8 cellular contexts compared by ENCODE assay signal in genomic region chr16:66873685-66874055, GRCh38. TPM values are rescaled to one million over a fixed set of nuclear protein-coding genes. Genes with fewer than 3 reads are reported as not detected.
DNase-seq lines count a peak whose midpoint lies in the region; TF ChIP-seq lines count a peak whose summit lies in the region.

No MANE protein-coding gene starts in this region.

- peaks cover 23% of the 10 kb centered on the region for H3K4me1 Mint-ChIP-seq in Calu3 (ENCODE audit: low read depth, unreplicated experiment)

- CTCF ChIA-PET in Calu3 (lab: Charles Lee) = interaction anchor here (0.6 to 2.7 kb wide), 15 partner anchors 8 to 509 kb away, joined by 3 to 28 read pairs (median 4); partner anchors contain the start of genes CA7 and NAE1

- H3K27ac ChIP-seq in MM.1S (ENCODE audit: low read length) (peak overlapping the region; percentile 83; the same call in 1 of the 2 replicates), ascending aorta (peak overlapping the region; percentile 47 to 79), neutrophil (peak overlapping the region; percentile 72)

- H3K4me1 ChIP-seq in MM.1S (ENCODE audit: low read length) (peaks cover 25% of the 10 kb centered on the region), ascending aorta (peaks cover 3 to 4% of the 10 kb centered on the region in 2 donors), neutrophil (ENCODE audit: control insufficient read depth in 1 of 2, insufficient read depth in 1 of 2, low read depth in 1 of 2, low read length in 1 of 2) (peaks cover 17 to 20% of the 10 kb centered on the region in 2 experiments)

- no peak overlapping the region for H2AFZ ChIP-seq in MM.1S (ENCODE audit: low read length)

- H3K9ac ChIP-seq in MM.1S (ENCODE audit: low read length) = no peak overlapping the region

- no peaks in the 10 kb centered on the region for H3K79me2 ChIP-seq in MM.1S (ENCODE audit: low read length)

- no peaks in the 10 kb centered on the region for H3K27me3 Mint-ChIP-seq in Calu3 (ENCODE audit: unreplicated experiment)

- no peaks in the 10 kb centered on the region for H3K9me2 ChIP-seq in MM.1S (replicated peaks; ENCODE audit: insufficient read depth, low read length)

- TF ChIP-seq CTCF in Calu3 (IDR thresholded peaks at IDR 0.05; ENCODE audit: unreplicated experiment) = no peak
- no peak for TF ChIP-seq CTCF in MM.1S (IDR thresholded peaks at IDR 0.05; ENCODE audit: low read length)
- TF ChIP-seq CTCF in ascending aorta (IDR thresholded peaks at IDR 0.05) = no peak
- no peak for TF ChIP-seq CTCF in neutrophil (IDR thresholded peaks at IDR 0.05)

- H3F3A ChIP-seq in MM.1S (ENCODE audit: insufficient read depth, low read length) = peaks cover 47% of the 10 kb centered on the region

- H3K27ac Mint-ChIP-seq in Calu3 (ENCODE audit: unreplicated experiment) = peak overlapping the region; percentile 56

- H3K36me3 Mint-ChIP-seq in Calu3 (ENCODE audit: insufficient read depth, unreplicated experiment) = peaks cover 10% of the 10 kb centered on the region

- no peaks in the 10 kb centered on the region for H3K27me3 ChIP-seq in MM.1S (replicated peaks; ENCODE audit: insufficient read depth, low read length)
- H3K27me3 ChIP-seq in ascending aorta = no peaks in the 10 kb centered on the region
- H3K27me3 ChIP-seq in neutrophil = no peaks in the 10 kb centered on the region

- no peaks in the 10 kb centered on the region for H3K9me3 Mint-ChIP-seq in Calu3 (ENCODE audit: low read depth, unreplicated experiment)

- H3K9me3 ChIP-seq in MM.1S (replicated peaks; ENCODE audit: insufficient read depth, low read length) = no peaks in the 10 kb centered on the region
- no peaks in the 10 kb centered on the region for H3K9me3 ChIP-seq in ascending aorta
- no peaks in the 10 kb centered on the region for H3K9me3 ChIP-seq in neutrophil

- intact Hi-C loops in Calu3 (cut with micrococcal nuclease; ENCODE audit: unreplicated experiment) = loop anchor here (5.0 kb wide), 1 partner anchor 266 kb away; no protein-coding TSS in a partner anchor
- intact Hi-C loops in ascending aorta (cut with DNase I) = no loop called here

- no peak for DNase-seq in Calu3
- no peak for DNase-seq in MM.1S
- DNase-seq in ascending aorta (ENCODE audit: low spot score in 2 of 2) = no peak
- no peak for DNase-seq in GF-D8 (lab: John Stamatoyannopoulos, UW)
- no peak for DNase-seq in NCI-H446 treated with DMSO at 0.1 percent for 48 hours (lab: John Stamatoyannopoulos, UW)
- DNase-seq in NCI-H2171 treated with DMSO at 0.1 percent for 48 hours (lab: John Stamatoyannopoulos, UW) = no peak
- DNase-seq in MV-4-11 (lab: John Stamatoyannopoulos, UW) = no peak

- no TSS peak for BruUV-seq in Calu3 (replicated peaks; lab: Mats Ljungman, UMichigan)

- H4K20me1 ChIP-seq in MM.1S (ENCODE audit: insufficient read depth, low read length) = no peaks in the 10 kb centered on the region

- H3K4me3 ChIP-seq in MM.1S (ENCODE audit: low read length) (no peak overlapping the region), ascending aorta (no peak overlapping the region), neutrophil (ENCODE audit: low read depth in 1 of 2, low read length in 1 of 2) (no peak overlapping the region)

- peak overlapping the region; percentile 75 for H3K4me3 Mint-ChIP-seq in Calu3 (ENCODE audit: low read depth, unreplicated experiment)

- no peak overlapping the region for H3K4me2 ChIP-seq in MM.1S (ENCODE audit: low read depth, low read length)

- H3K36me3 ChIP-seq in MM.1S (replicated peaks; ENCODE audit: insufficient read depth, low read length) (no peaks in the 10 kb centered on the region), ascending aorta (no peaks in the 10 kb centered on the region), neutrophil (no peaks in the 10 kb centered on the region)

RNA-seq across cellular contexts. Expression of gene PDP2, which starts 6.6 kb away (rescaled TPM):
- total RNA-seq in Calu3 (2022) = 25.0 and 27.2 TPM in 2 replicates
- total RNA-seq in ascending aorta = 2.8 TPM

RNA-seq across cellular contexts. Expression of gene CA7, which starts 29.5 kb away (rescaled TPM):
- total RNA-seq in Calu3 (2022) (not detected in 2 replicates), ascending aorta (not detected)

RNA-seq across cellular contexts. Expression of gene NAE1, which starts 42.9 kb away (rescaled TPM):
- total RNA-seq in Calu3 (2022) = 79.4 and 84.5 TPM in 2 replicates
- 8.6 TPM for total RNA-seq in ascending aorta

RNA-seq across cellular contexts. Expression of gene CDH16, which starts 45.0 kb away (rescaled TPM):
- total RNA-seq in Calu3 (2022) (not detected in 2 replicates), ascending aorta (not detected)

RNA-seq across cellular contexts. Expression of gene RRAD, which starts 51.7 kb away (rescaled TPM):
- total RNA-seq in Calu3 (2022) = 1.3 and 2.2 TPM in 2 replicates
- total RNA-seq in ascending aorta = 54.2 TPM
